ENCODE assay signal across 8 cellular contexts in genomic region chr1:54798769-54799641, GRCh38. TPM values are rescaled to one million over a fixed set of nuclear protein-coding genes. Genes with fewer than 3 reads are reported as not detected.
DNase-seq lines count a peak whose midpoint lies in the region; ATAC-seq, FAIRE-seq and TF ChIP-seq lines count a peak whose summit lies in the region.

No MANE protein-coding gene starts in this region.

- H3K9me3 ChIP-seq in Caco-2 (no peaks in the 10 kb centered on the region), SJCRH30 (replicated peaks) (no peaks in the 10 kb centered on the region)

- intact Hi-C loops in Caco-2 (cut with micrococcal nuclease; ENCODE audit: unreplicated experiment), result no loop called here

- FAIRE-seq in GM19239 (lab: Jason Lieb, UNC), result no peak

- H3K4me3 ChIP-seq in Caco-2 (ENCODE audit: low read depth, low read length) (peak overlapping the region; percentile 19; the same call in 1 of the 2 replicates), SJCRH30 (no peak overlapping the region)

- H3K27ac ChIP-seq in SJCRH30, result no peak overlapping the region

- H3K27ac Mint-ChIP-seq in Caco-2 (ENCODE audit: unreplicated experiment), result no peak overlapping the region

- peaks cover 14% of the 10 kb centered on the region for H3K36me3 Mint-ChIP-seq in Caco-2 (ENCODE audit: insufficient read depth, unreplicated experiment)

- H3K27me3 Mint-ChIP-seq in Caco-2 (ENCODE audit: insufficient read depth, unreplicated experiment), result no peaks in the 10 kb centered on the region

- H3K27me3 ChIP-seq in Caco-2 (replicated peaks; ENCODE audit: control insufficient read depth, insufficient read depth, low read length) (no peaks in the 10 kb centered on the region), SJCRH30 (no peaks in the 10 kb centered on the region; the same call in 1 of the 2 replicates)

- peaks cover 43% of the 10 kb centered on the region for H3K4me1 Mint-ChIP-seq in Caco-2 (ENCODE audit: low read depth, unreplicated experiment)

- no peaks in the 10 kb centered on the region for H3K9me3 Mint-ChIP-seq in Caco-2 (ENCODE audit: unreplicated experiment)

- DNase-seq in Caco-2, result no peak
- peak; percentile 26 to 45 for DNase-seq in SJCRH30
- DNase-seq in iris pigment epithelial cell (ENCODE audit: low read depth), result peak; percentile 50
- DNase-seq in amniotic stem cell (lab: John Stamatoyannopoulos, UW), result no peak
- no peak for DNase-seq in HuH-7 (ENCODE audit: low spot score)
- no peak for DNase-seq in GM19239 (ENCODE audit: insufficient read length, low spot score)
- no peak for DNase-seq in GDM1 (lab: John Stamatoyannopoulos, UW)

- peak overlapping the region; percentile 88 for H3K4me3 Mint-ChIP-seq in Caco-2 (ENCODE audit: unreplicated experiment)

- H3K36me3 ChIP-seq in Caco-2 (ENCODE audit: control insufficient read depth, insufficient read depth, low read length) (no peaks in the 10 kb centered on the region), SJCRH30 (no peaks in the 10 kb centered on the region)

- ATAC-seq in GM21390 (IDR thresholded peaks at IDR 0.05; ENCODE audit: unreplicated experiment), result peak; percentile 41

- TF ChIP-seq CTCF in Caco-2 (IDR thresholded peaks at IDR 0.05; ENCODE audit: insufficient read depth in 1 of 2, low read depth in 1 of 2, low read length in 1 of 2, severe bottlenecking in 1 of 2, unreplicated experiment in 1 of 2), result no peak

- BruUV-seq in Caco-2 (replicated peaks; lab: Mats Ljungman, UMichigan), result no TSS peak

- POLR2A ChIA-PET in Caco-2 (lab: Charles Lee), result no interaction called here

- H3K4me1 ChIP-seq in Caco-2 (peaks cover 24% of the 10 kb centered on the region), SJCRH30 (no peaks in the 10 kb centered on the region)

- CTCF ChIA-PET in Caco-2 (lab: Charles Lee), result no interaction called here

RNA-seq across cellular contexts. Expression of gene TTC22, which starts 2.1 kb away (rescaled TPM):
- total RNA-seq in Caco-2 (2022), result 8.8 and 9.9 TPM in 2 replicates
- not detected in 2 replicates for total RNA-seq in SJCRH30 (2014; rRNA removed; shearing (Covaris generic))

RNA-seq across cellular contexts. Expression of gene PARS2, which starts 34.7 kb away (rescaled TPM):
- total RNA-seq in Caco-2 (2022), result 5.8 and 6.5 TPM in 2 replicates
- 9.8 and 11.8 TPM in 2 replicates for total RNA-seq in SJCRH30 (2014; rRNA removed; shearing (Covaris generic))

Comparison
In these comparisons a context has a peak if more than half of its experiments do, and no peak if none do; other contexts are left out.
1. DNase-seq: peak in SJCRH30 (2 of 2) and iris pigment epithelial cell (single experiment); none in Caco-2 (0 of 2), amniotic stem cell (single experiment), HuH-7 (single experiment), GM19239 (single experiment) and GDM1 (single experiment).